Comparison of ENCODE assay signal across 11 cellular contexts in the genomic region with DNA sequence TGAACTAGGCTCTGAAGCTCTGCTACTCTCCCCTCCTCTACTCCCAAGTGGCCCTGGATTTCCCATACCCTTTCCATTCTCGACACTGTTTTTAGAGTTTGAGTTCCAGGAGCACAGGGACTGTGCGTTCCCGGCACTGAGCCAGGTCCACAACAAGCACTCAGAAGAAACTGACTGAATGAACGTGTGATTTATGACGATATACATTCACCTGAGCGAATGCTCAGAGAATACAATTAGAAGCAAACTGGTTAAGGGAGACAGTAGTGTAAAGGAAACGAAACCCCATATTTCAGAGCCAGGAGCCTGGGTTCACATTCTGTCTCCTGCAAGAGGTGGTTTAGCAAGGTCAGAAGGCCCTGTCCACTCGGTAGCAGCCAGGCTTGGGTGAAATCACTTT. TPM values are rescaled to one million over a fixed set of nuclear protein-coding genes. Genes with fewer than 3 reads are reported as not detected.
DNase-seq lines count a peak whose midpoint lies in the region; ATAC-seq, FAIRE-seq and TF ChIP-seq lines count a peak whose summit lies in the region.
"Had no signal": no experiment of that assay in that cellular context is flagged by ENCODE, and none has a peak within 500 bp of the region (broad histone marks: within the 10 kb centered on the region; RNA-seq: fewer than 3 reads in every experiment).

No MANE protein-coding gene starts in this region.

- no peak for TF ChIP-seq EP300 in K562 (IDR thresholded peaks at IDR 0.05; ENCODE audit: low read length)

- H3K79me2 ChIP-seq in GM23338 (replicated peaks; ENCODE audit: insufficient read depth) (peaks cover 25% of the 10 kb centered on the region), K562 (ENCODE audit: control insufficient read depth, insufficient read depth, low read length) (peaks cover 33% of the 10 kb centered on the region)

- H3K9me2 ChIP-seq in GM23338 (ENCODE audit: insufficient read depth), result no peaks in the 10 kb centered on the region

- no peak overlapping the region for H3K27ac ChIP-seq in CD4-positive, alpha-beta T cell (ENCODE audit: low read depth, low read length)
- no peak overlapping the region for H3K27ac ChIP-seq in GM23338 (ENCODE audit: low read depth)
- H3K27ac ChIP-seq in K562 (ENCODE audit: extremely low read depth, low read depth, low read length), result no peak overlapping the region

- no peak overlapping the region for H3K4me2 ChIP-seq in GM23338
- no peak overlapping the region for H3K4me2 ChIP-seq in K562 (ENCODE audit: insufficient read depth, low read length)

- no peaks in the 10 kb centered on the region for H3K9me3 ChIP-seq in CD4-positive, alpha-beta T cell (ENCODE audit: control insufficient read depth, low read length)
- H3K9me3 ChIP-seq in K562 (replicated peaks; ENCODE audit: control insufficient read depth, insufficient read depth, low read depth, low read length), result no peaks in the 10 kb centered on the region

- no peak for TF ChIP-seq CTCF in CD4-positive, alpha-beta T cell (IDR thresholded peaks at IDR 0.05)
- TF ChIP-seq CTCF in GM23338 (conservative IDR thresholded peaks at IDR 0.05; ENCODE audit: low read depth in 2 of 2) (no peak), K562 (IDR thresholded peaks at IDR 0.05 in 2 of 3, conservative IDR thresholded peaks at IDR 0.05 in 1 of 3; ENCODE audit: insufficient read depth in 2 of 3, low read depth in 1 of 3, low read length in 3 of 3) (no peak), nephron (IDR thresholded peaks at IDR 0.05; ENCODE audit: unreplicated experiment in 3 of 3) (no peak)

- no peaks in the 10 kb centered on the region for H3K9me3 Mint-ChIP-seq in CD4-positive, alpha-beta T cell
- H3K9me3 Mint-ChIP-seq in GM23338, result no peaks in the 10 kb centered on the region
- H3K9me3 Mint-ChIP-seq in nephron, result no peaks in the 10 kb centered on the region

- peak overlapping the region; percentile 82 for H3K27ac Mint-ChIP-seq in CD4-positive, alpha-beta T cell
- H3K27ac Mint-ChIP-seq in GM23338 (no peak overlapping the region), nephron (peak overlapping the region; percentile 44 to 88 (median 71))

- FAIRE-seq in K562 (lab: Jason Lieb, UNC), result no peak

- H3F3A ChIP-seq in GM23338 (replicated peaks; ENCODE audit: low read depth), result peaks cover 21% of the 10 kb centered on the region

- H3K4me1 ChIP-seq in GM23338 (ENCODE audit: insufficient read depth), result peaks cover 32% of the 10 kb centered on the region
- H3K4me1 ChIP-seq in K562 (replicated peaks in 1 of 2; ENCODE audit: control insufficient read depth in 2 of 2, insufficient read depth in 2 of 2, low read length in 2 of 2), result peaks cover 31 to 45% of the 10 kb centered on the region in 2 experiments

- peaks cover 6% of the 10 kb centered on the region for H3K9me1 ChIP-seq in K562 (ENCODE audit: control insufficient read depth, insufficient read depth, low read length)

- peaks cover 63% of the 10 kb centered on the region for H3K4me1 Mint-ChIP-seq in CD4-positive, alpha-beta T cell (ENCODE audit: low read depth)
- peaks cover 44% of the 10 kb centered on the region for H3K4me1 Mint-ChIP-seq in GM23338
- H3K4me1 Mint-ChIP-seq in nephron, result peaks cover 23% of the 10 kb centered on the region

- TF ChIP-seq RAD21 in K562 (CRISPR knock-in tag; conservative IDR thresholded peaks at IDR 0.05 in 1 of 2, IDR thresholded peaks at IDR 0.05 in 1 of 2), result no peak

- H3K27me3 ChIP-seq in CD4-positive, alpha-beta T cell (ENCODE audit: control insufficient read depth, insufficient read depth, low read length), result no peaks in the 10 kb centered on the region
- peaks cover 6% of the 10 kb centered on the region; the same call in 1 of the 2 replicates for H3K27me3 ChIP-seq in GM23338 (ENCODE audit: insufficient read depth)
- H3K27me3 ChIP-seq in K562 (ENCODE audit: control insufficient read depth in 2 of 2, insufficient read depth in 2 of 2, low read length in 2 of 2), result no peaks in the 10 kb centered on the region

- no TSS peak for BruUV-seq in K562 (replicated peaks; lab: Mats Ljungman, UMichigan)

- no peak overlapping the region for H3K9ac ChIP-seq in K562 (ENCODE audit: insufficient read depth in 1 of 2, low read depth in 2 of 2, low read length in 2 of 2)

- H3K36me3 ChIP-seq in GM23338 (ENCODE audit: insufficient read depth) (no peaks in the 10 kb centered on the region), K562 (ENCODE audit: control insufficient read depth, insufficient read depth, low read length) (peaks cover 7% of the 10 kb centered on the region; the same call in 2 of the 3 replicates)

- no peaks in the 10 kb centered on the region for H3K27me3 Mint-ChIP-seq in CD4-positive, alpha-beta T cell
- H3K27me3 Mint-ChIP-seq in GM23338 (ENCODE audit: insufficient read depth, low read depth, poor library complexity), result peaks cover 2% of the 10 kb centered on the region
- peaks cover 26% of the 10 kb centered on the region for H3K27me3 Mint-ChIP-seq in nephron (ENCODE audit: low read depth)

- intact Hi-C loops in CD4-positive, alpha-beta T cell (cut with DNase I, micrococcal nuclease), result loop anchor here (5.0 to 10.0 kb wide), 6 partner anchors 74 to 1156 kb away; partner anchors contain the start of genes AFAP1 (in 1 of the 2), MAN2B2 (in 1 of the 2) and MRFAP1 (in 1 of the 2)
- intact Hi-C loops in K562 (cut with micrococcal nuclease), result loop anchor here (5.0 kb wide), 1 partner anchor 76 kb away; no protein-coding TSS in a partner anchor

- no peak for DNase-seq in CD4-positive, alpha-beta T cell
- no peak for DNase-seq in GM23338 (ENCODE audit: low spot score)
- DNase-seq in K562 (ENCODE audit: extremely low read depth in 1 of 4, low spot score in 3 of 4), result no peak
- DNase-seq in middle frontal gyrus (ENCODE audit: extremely low spot score, low spot score), result no peak
- DNase-seq: amygdala, GOT3, NCI-H1048 had no signal

- H3K4me3 ChIP-seq in GM23338 (no peak overlapping the region), K562 (no peak overlapping the region)

- peak overlapping the region; percentile 81 for H3K4me3 Mint-ChIP-seq in CD4-positive, alpha-beta T cell
- H3K4me3 Mint-ChIP-seq in GM23338, result peak overlapping the region; percentile 64; the same call in 2 of the 3 replicates
- H3K4me3 Mint-ChIP-seq in nephron, result peak overlapping the region; percentile 75 to 87 (median 82)

- no peak for ATAC-seq in CD4-positive, alpha-beta T cell (ENCODE audit: poor library complexity)
- ATAC-seq in GM23338 (no peak), K562 (no peak), GM18858 (IDR thresholded peaks at IDR 0.05; ENCODE audit: unreplicated experiment) (no peak), HG03108 (IDR thresholded peaks at IDR 0.05; ENCODE audit: unreplicated experiment) (no peak), HG03342 (IDR thresholded peaks at IDR 0.05; ENCODE audit: unreplicated experiment) (no peak)

- H4K20me1 ChIP-seq in GM23338 (replicated peaks; ENCODE audit: insufficient read depth) (peaks cover 24% of the 10 kb centered on the region), K562 (replicated peaks; ENCODE audit: control insufficient read depth, insufficient read depth, low read length) (peaks cover 24% of the 10 kb centered on the region)

- H2AFZ ChIP-seq in GM23338 (0 out of 2 replicates have a peak overlapping the region, but pooled peaks have one; percentile 75), K562 (ENCODE audit: low read depth, low read length) (0 out of 2 replicates have a peak overlapping the region, but pooled peaks have one; percentile 26)

- TF ChIP-seq POLR2A in K562 (conservative IDR thresholded peaks at IDR 0.05), result no peak

- in situ Hi-C loops in K562 (cut with MboI), result no loop called here

- CTCF ChIA-PET in CD4-positive, alpha-beta T cell (lab: Charles Lee), result interaction anchor here (1.2 to 3.8 kb wide), 3 partner anchors 61 to 106 kb away, joined by 3 to 10 read pairs (median 8); a partner anchor contains a TSS
- CTCF ChIA-PET in K562 (lab: Yijun Ruan, JAX; ENCODE audit: low intra/inter-chr PET ratio), result no interaction called here

- peaks cover 10% of the 10 kb centered on the region for H3K36me3 Mint-ChIP-seq in CD4-positive, alpha-beta T cell (ENCODE audit: low read depth)
- H3K36me3 Mint-ChIP-seq in GM23338 (ENCODE audit: low read depth), result no peaks in the 10 kb centered on the region; the same call in 2 of the 3 replicates
- H3K36me3 Mint-ChIP-seq in nephron (ENCODE audit: low read depth), result peaks cover 6% of the 10 kb centered on the region

- POLR2A ChIA-PET in CD4-positive, alpha-beta T cell (lab: Charles Lee), result interaction anchor here (0.7 to 1.9 kb wide), 3 partner anchors 107 to 140 kb away, joined by 3 to 11 read pairs (median 6); partner anchors contain the start of gene MRFAP1
- POLR2A ChIA-PET in K562 (lab: Yijun Ruan, JAX), result interaction anchor here (1.5 to 5.2 kb wide), 3 partner anchors 12 to 92 kb away, joined by 4 to 30 read pairs (median 5); no protein-coding TSS in a partner anchor

- WGBS in K562 (ENCODE audit: insufficient coverage, low coverage, missing lambda C conversion rate), result 42% methylated on average over 8 of the region's 8 CpGs

TF ChIP-seq in GM23338, 12 proteins besides CTCF, POLR2A, EP300 and RAD21 (continues in another document):
- TF ChIP-seq EZH2phosphoT487 (IDR thresholded peaks at IDR 0.05; ENCODE audit: unreplicated experiment) (no peak), STAT1 (IDR thresholded peaks at IDR 0.05; ENCODE audit: unreplicated experiment) (no peak)

RNA-seq across cellular contexts. Expression of gene KIAA0232, which starts 1.4 kb away (rescaled TPM):
- 10 to 100 TPM; 15.3 to 17.8 TPM for total RNA-seq in CD4-positive, alpha-beta T cell
- 34.9 and 45.1 TPM in 2 replicates for total RNA-seq in GM23338 (2014; rRNA removed; shearing (Covaris generic))
- polyA plus RNA-seq in GM23338 (2016; fragmentation: Nextera tagmentation; extraction: Ambion mirVana), result 12.3 and 14.3 TPM in 2 replicates
- 83.2 and 85.7 TPM in 2 replicates for total RNA-seq in K562 (2011; cell fraction: chromatin; rRNA removed; ENCODE audit: low replicate concordance)
- total RNA-seq in K562 (2011; cell fraction: nucleolus; rRNA removed), result 15.8 and 19.9 TPM in 2 replicates
- total RNA-seq in K562 (2011; cell fraction: nucleoplasm; rRNA removed), result 25.1 and 27.5 TPM in 2 replicates
- total RNA-seq in K562 (2014; rRNA removed), result 9.0 and 9.5 TPM in 2 replicates
- 16.0 and 18.7 TPM in 2 replicates for total RNA-seq in K562 (2014; rRNA removed; fragmentation: Illumina TruSeq; extraction: Trizol)
- total RNA-seq in K562 (2015; rRNA removed; fragmentation: Illumina TruSeq; extraction: Trizol), result 13.0 and 13.6 TPM in 2 replicates
- 14.7 TPM in 2 replicates for total RNA-seq in K562 (2021)
- polyA plus RNA-seq in K562 (2011; rRNA removed), result 17.4 and 17.9 TPM in 2 replicates
- 6.1 and 8.0 TPM in 2 replicates for polyA plus RNA-seq in K562 (2011; cell fraction: cytosol; rRNA removed)
- 14.6 and 18.0 TPM in 2 replicates for polyA plus RNA-seq in K562 (2011; cell fraction: nucleus; rRNA removed)
- polyA plus RNA-seq in K562 (2012), result 7.9 and 12.6 TPM in 2 replicates
- 11.8 and 13.0 TPM in 2 replicates for polyA plus RNA-seq in K562 (2014; fragmentation: Illumina TruSeq; extraction: Trizol)
- polyA plus RNA-seq in K562 (2014; fragmentation: Nextera tagmentation; extraction: Ambion mirVana), result 1 to 10 TPM; 3.5 to 4.2 TPM
- polyA plus RNA-seq in K562 (2014; rRNA removed), result 10.1 and 11.9 TPM in 2 replicates
- 26.5 and 30.1 TPM in 2 replicates for polyA minus RNA-seq in K562 (2011; rRNA and poly(A)+ RNA removed)
- polyA minus RNA-seq in K562 (2011; cell fraction: cytosol; rRNA and poly(A)+ RNA removed), result 7.4 and 10.6 TPM in 2 replicates
- polyA minus RNA-seq in K562 (2011; cell fraction: nucleus; rRNA and poly(A)+ RNA removed), result 15.9 and 24.1 TPM in 2 replicates
